ENCODE assay signal across 27 cellular contexts in the genomic region with DNA sequence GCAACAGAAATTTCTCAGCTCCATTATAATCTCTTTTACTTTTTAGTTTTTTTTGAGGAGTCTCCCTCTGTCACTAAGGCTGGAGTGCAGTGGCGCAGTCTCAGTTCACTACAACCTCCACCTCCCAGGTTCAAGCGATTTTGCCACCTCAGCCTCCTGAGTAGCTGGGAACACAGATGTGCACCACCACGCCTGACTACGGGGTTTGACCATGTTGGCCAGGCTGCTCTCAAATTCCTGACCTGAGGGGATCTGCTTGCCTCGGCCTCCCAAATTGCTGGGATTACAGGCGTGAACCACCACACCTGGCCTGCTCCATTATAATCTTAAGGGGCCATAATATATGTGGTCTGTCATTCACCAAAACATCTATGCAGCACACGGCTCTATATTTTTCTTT. TPM values are rescaled to one million over a fixed set of nuclear protein-coding genes. Genes with fewer than 3 reads are reported as not detected.
A peak's percentile ranks its signal among the peaks of the same experiment; 100 is the strongest.
DNase-seq lines count a peak whose midpoint lies in the region; ATAC-seq, FAIRE-seq and TF ChIP-seq lines count a peak whose summit lies in the region.
"Had no signal": no experiment of that assay in that cellular context is flagged by ENCODE, and none has a peak within 500 bp of the region (broad histone marks: within the 10 kb centered on the region; RNA-seq: fewer than 3 reads in every experiment).

No MANE protein-coding gene starts in this region.

- peaks cover 99% of the 10 kb centered on the region for H3K79me2 ChIP-seq in HepG2 (ENCODE audit: insufficient read depth, low read length)

- no peak overlapping the region for H3K9ac ChIP-seq in HepG2 (ENCODE audit: insufficient read depth, low read depth, low read length)

- peaks cover 80% of the 10 kb centered on the region for H3K4me1 Mint-ChIP-seq in CD4-positive, alpha-beta T cell (ENCODE audit: low read depth)

- no peak overlapping the region for H3K4me3 ChIP-seq in HepG2 (replicated peaks in 1 of 3; ENCODE audit: insufficient read depth in 1 of 3, low read depth in 2 of 3, low read length in 3 of 3)
- no peak overlapping the region for H3K4me3 ChIP-seq in stomach
- H3K4me3 ChIP-seq: dorsolateral prefrontal cortex, PC-9, prostate gland, testis had no signal

- CTCF ChIA-PET in CD4-positive, alpha-beta T cell (lab: Charles Lee): interaction anchor here (5.5 kb wide), 1 partner anchor 20 kb away, joined by 21 read pairs; no protein-coding TSS in a partner anchor
- CTCF ChIA-PET in RWPE1 (lab: Yijun Ruan, JAX) (no interaction called here), HepG2 (lab: Yijun Ruan, JAX; ENCODE audit: low intra/inter-chr PET ratio, low total read pairs) (no interaction called here)

- H3K27ac ChIP-seq in C4-2B (peak overlapping the region; percentile 43), RWPE1 (peak overlapping the region; percentile 42), HepG2 (ENCODE audit: extremely low read length, insufficient read depth, low read length) (no peak overlapping the region), stomach (no peak overlapping the region)
- H3K27ac ChIP-seq in CD4-positive, alpha-beta T cell (ENCODE audit: low read depth, low read length): no peak overlapping the region
- H3K27ac ChIP-seq: dorsolateral prefrontal cortex, PC-9, prostate gland, testis had no signal

- WGBS in HepG2 (ENCODE audit: low lambda C conversion rate): 96% methylated on average over 7 of the region's 7 CpGs
- 93 to 95% (median 94%) methylated on average over 7 of the region's 7 CpGs for WGBS in stomach, 5 donors

- TF ChIP-seq CTCF in C4-2B (conservative IDR thresholded peaks at IDR 0.05) (no peak), RWPE1 (conservative IDR thresholded peaks at IDR 0.05; ENCODE audit: low read depth) (no peak), HepG2 (CRISPR knock-in tag; IDR thresholded peaks at IDR 0.05) (no peak), stomach (IDR thresholded peaks at IDR 0.05) (no peak)
- TF ChIP-seq CTCF in CD4-positive, alpha-beta T cell (IDR thresholded peaks at IDR 0.05): no peak

- H3K27me3 ChIP-seq in CD4-positive, alpha-beta T cell (ENCODE audit: control insufficient read depth, insufficient read depth, low read length): no peaks in the 10 kb centered on the region
- H3K27me3 ChIP-seq in HepG2 (ENCODE audit: control insufficient read depth in 1 of 2, insufficient read depth in 2 of 2, low read length in 2 of 2) (no peaks in the 10 kb centered on the region), stomach (no peaks in the 10 kb centered on the region)
- H3K27me3 ChIP-seq: dorsolateral prefrontal cortex, testis had no signal

- no peak for ATAC-seq in CD4-positive, alpha-beta T cell (ENCODE audit: poor library complexity)
- ATAC-seq in HepG2: peak; percentile 5
- no peak for ATAC-seq in HG03108 (IDR thresholded peaks at IDR 0.05; ENCODE audit: unreplicated experiment)
- ATAC-seq: CD8-positive, alpha-beta T cell had no signal

- POLR2A ChIA-PET in CD4-positive, alpha-beta T cell (lab: Charles Lee): interaction anchor here (0.6 to 1.4 kb wide), 4 partner anchors 9 to 230 kb away, joined by 3 to 7 read pairs (median 4); no protein-coding TSS in a partner anchor
- POLR2A ChIA-PET in RWPE1 (lab: Yijun Ruan, JAX; ENCODE audit: low non-redundant PET): interaction anchor here (0.5 kb wide), 1 partner anchor 20 kb away, joined by 3 read pairs; no protein-coding TSS in a partner anchor
- POLR2A ChIA-PET in HepG2 (lab: Yijun Ruan, JAX): interaction anchor here (1.1 to 5.9 kb wide), 4 partner anchors 8 to 23 kb away, joined by 3 to 41 read pairs (median 14); a partner anchor contains a TSS

- TF ChIP-seq EP300 in HepG2 (IDR thresholded peaks at IDR 0.05; ENCODE audit: low read depth in 2 of 2, low read length in 2 of 2): no peak
- TF ChIP-seq EP300 in HepG2 (CRISPR knock-in tag; IDR thresholded peaks at IDR 0.05; ENCODE audit: borderline replicate concordance): no peak
- no peak for TF ChIP-seq EP300 in stomach (IDR thresholded peaks at IDR 0.05)

- H3K36me3 ChIP-seq in HepG2 (replicated peaks in 1 of 2; ENCODE audit: control insufficient read depth in 1 of 2, insufficient read depth in 2 of 2, low read length in 2 of 2) (peaks cover 22 to 79% of the 10 kb centered on the region in 2 experiments), stomach (peaks cover 14 to 76% (median 71%) of the 10 kb centered on the region in 4 donors)
- H3K36me3 ChIP-seq: prostate gland had no signal

- intact Hi-C loops in CD4-positive, alpha-beta T cell (cut with DNase I, micrococcal nuclease): loop anchor here (2.0 to 10.0 kb wide), 2 partner anchors 19 to 309 kb away; no protein-coding TSS in a partner anchor
- intact Hi-C loops in HepG2 (cut with micrococcal nuclease; ENCODE audit: unreplicated experiment) (no loop called here), stomach (cut with DNase I; ENCODE audit: low total_unique reads) (no loop called here)

- H3K4me2 ChIP-seq in HepG2 (ENCODE audit: low read depth, low read length): no peak overlapping the region
- H3K4me2 ChIP-seq: PC-9 had no signal

- no peak overlapping the region for H3K4me3 Mint-ChIP-seq in CD4-positive, alpha-beta T cell
- H3K4me3 Mint-ChIP-seq: CD8-positive, alpha-beta T cell; central memory CD8-positive, alpha-beta T cell had no signal

- DNase-seq in CD4-positive, alpha-beta T cell: no peak
- DNase-seq in RWPE1 (ENCODE audit: low spot score) (no peak), HepG2 (ENCODE audit: low spot score) (no peak), stomach (no peak), DMS53 treated with DMSO at 0.1 percent for 48 hours (lab: John Stamatoyannopoulos, UW; ENCODE audit: unreplicated experiment) (no peak)
- DNase-seq: activated effector memory CD4-positive, alpha-beta T cell treated with Interleukin-2 at 50 U/mL for 16 hours; CD8-positive, alpha-beta T cell; dorsolateral prefrontal cortex; HCEC 1CT; NCI-H1092; NCI-H187 treated with DMSO at 0.1 percent for 48 hours; NCI-H2171 treated with DMSO at 0.1 percent for 48 hours; NCI-H524; NK-92 treated with Interleukin-12 subunit alpha and Interleukin-12 subunit beta, amount 100 ng/mL, for 24 hours; PC-9; Right ventricle myocardium superior; stimulated activated CD4-positive, alpha-beta T cell treated with anti-CD3 and anti-CD28 coated beads, Interleukin-15, amount 100 ng/mL, for 24 hours; stimulated activated naive CD4-positive, alpha-beta T cell; T-helper 9 cell; testis; WERI-Rb-1 had no signal

- H3K27me3 Mint-ChIP-seq in CD4-positive, alpha-beta T cell: no peaks in the 10 kb centered on the region
- H3K27me3 Mint-ChIP-seq: central memory CD8-positive, alpha-beta T cell had no signal

- H3K27ac Mint-ChIP-seq in CD4-positive, alpha-beta T cell: peak overlapping the region; percentile 59

- H3K9me3 Mint-ChIP-seq in CD4-positive, alpha-beta T cell: no peaks in the 10 kb centered on the region
- H3K9me3 Mint-ChIP-seq: CD8-positive, alpha-beta T cell; central memory CD8-positive, alpha-beta T cell had no signal

- TF ChIP-seq RAD21 in HepG2 (CRISPR knock-in tag; IDR thresholded peaks at IDR 0.05): 0 out of 2 replicates have a peak, but pooled peaks have one; percentile 18

- H2AFZ ChIP-seq in HepG2 (ENCODE audit: low read length): no peak overlapping the region
- H2AFZ ChIP-seq: PC-9 had no signal

- peaks cover 98% of the 10 kb centered on the region for H4K20me1 ChIP-seq in HepG2 (ENCODE audit: insufficient read depth, low read length)

- H3K36me3 Mint-ChIP-seq in CD4-positive, alpha-beta T cell (ENCODE audit: low read depth): peaks cover 89% of the 10 kb centered on the region

- H3K9me3 ChIP-seq in CD4-positive, alpha-beta T cell (ENCODE audit: control insufficient read depth, low read length): no peaks in the 10 kb centered on the region
- H3K9me3 ChIP-seq in HepG2 (ENCODE audit: low read length) (no peaks in the 10 kb centered on the region), stomach (no peaks in the 10 kb centered on the region)
- H3K9me3 ChIP-seq: prostate gland, testis had no signal

- FAIRE-seq in HepG2 (lab: Jason Lieb, UNC): no peak
- FAIRE-seq: frontal cortex, urothelium cell line had no signal

- peaks cover 72% of the 10 kb centered on the region for H3K4me1 ChIP-seq in HepG2 (ENCODE audit: insufficient read depth, low read length)
- H3K4me1 ChIP-seq in stomach: peaks cover 23 to 87% (median 50%) of the 10 kb centered on the region in 4 donors
- H3K4me1 ChIP-seq: prostate gland had no signal

- in situ Hi-C loops in HepG2 (cut with HindIII; ENCODE audit: extremely low pct_ligation_motif_present, low pct_unique_long_range_greater_than_20kb): no loop called here

- TF ChIP-seq POLR2A in HepG2 (IDR thresholded peaks at IDR 0.05; ENCODE audit: insufficient read depth in 1 of 2, low read depth in 2 of 2, low read length in 2 of 2) (peak in 1 of 2 experiments; percentile 43; a peak in 1 of 4 replicates), stomach (IDR thresholded peaks at IDR 0.05) (no peak)

- no TSS peak for BruUV-seq in HepG2 (replicated peaks; lab: Mats Ljungman, UMichigan)

RNA-seq across cellular contexts. Expression of a gene that starts 23.4 kb away (rescaled TPM):
- 100 to 1,000 TPM; 507 to 528 TPM for total RNA-seq in CD4-positive, alpha-beta T cell
- total RNA-seq in HepG2 (2016; rRNA removed; fragmentation: Illumina TruSeq; extraction: Trizol) (1,099 and 1,563 TPM in 2 replicates), stomach (100 to 1,000 TPM; 110 to 503 (median 282) TPM)
- total RNA-seq in HepG2 (2016; cell fraction: cytosol; rRNA removed; fragmentation: Illumina TruSeq; extraction: Trizol; ENCODE audit: low read depth): 272 and 305 TPM in 2 replicates
- 1,110 and 1,631 TPM in 2 replicates for total RNA-seq in HepG2 (2016; cell fraction: insoluble cytoplasmic fraction; rRNA removed; fragmentation: Illumina TruSeq; extraction: Trizol)
- total RNA-seq in HepG2 (2016; cell fraction: membrane; rRNA removed; fragmentation: Illumina TruSeq; extraction: Trizol): 374 and 422 TPM in 2 replicates
- 741 and 752 TPM in 2 replicates for total RNA-seq in HepG2 (2016; cell fraction: nucleus; rRNA removed; fragmentation: Illumina TruSeq; extraction: Trizol)
- polyA plus RNA-seq in HepG2 (2011; rRNA removed) (577 and 628 TPM in 2 replicates), stomach (100 to 1,000 TPM; 396 to 516 (median 409) TPM)
- 344 and 442 TPM in 2 replicates for polyA plus RNA-seq in HepG2 (2011; cell fraction: cytosol; rRNA removed)
- 155 and 197 TPM in 2 replicates for polyA plus RNA-seq in HepG2 (2011; cell fraction: nucleus; rRNA removed)
- 523 and 611 TPM in 2 replicates for polyA plus RNA-seq in HepG2 (2012)
- 145 and 154 TPM in 2 replicates for polyA plus RNA-seq in HepG2 (2016; cell fraction: cytosol; fragmentation: Illumina TruSeq; extraction: Trizol; ENCODE audit: low read depth)
- polyA plus RNA-seq in HepG2 (2016; cell fraction: insoluble cytoplasmic fraction; fragmentation: Illumina TruSeq; extraction: Trizol; ENCODE audit: low read depth): 1,519 and 1,675 TPM in 2 replicates
- polyA plus RNA-seq in HepG2 (2016; cell fraction: membrane; fragmentation: Illumina TruSeq; extraction: Trizol; ENCODE audit: low read depth): 281 and 312 TPM in 2 replicates
- polyA plus RNA-seq in HepG2 (2016; cell fraction: nucleus; fragmentation: Illumina TruSeq; extraction: Trizol; ENCODE audit: insufficient read depth, low read depth): 695 and 708 TPM in 2 replicates
- polyA minus RNA-seq in HepG2 (2011; rRNA and poly(A)+ RNA removed; ENCODE audit: low replicate concordance): 720 and 1,084 TPM in 2 replicates
- 262 and 282 TPM in 2 replicates for polyA minus RNA-seq in HepG2 (2011; cell fraction: cytosol; rRNA and poly(A)+ RNA removed)
- 891 and 939 TPM in 2 replicates for polyA minus RNA-seq in HepG2 (2011; cell fraction: nucleus; rRNA and poly(A)+ RNA removed)

RNA-seq across cellular contexts. Expression of a gene that starts 34.1 kb away (rescaled TPM):
- not detected for total RNA-seq in CD4-positive, alpha-beta T cell
- total RNA-seq in HepG2 (2016; rRNA removed; fragmentation: Illumina TruSeq; extraction: Trizol) (0.10 and 0.13 TPM in 2 replicates), stomach (under 1 TPM in 2 of 5 donors, not detected in 3; 0.29 to 0.58 TPM)
- 0.09 TPM in 1 of 2 replicates, not detected in the other for total RNA-seq in HepG2 (2016; cell fraction: cytosol; rRNA removed; fragmentation: Illumina TruSeq; extraction: Trizol; ENCODE audit: low read depth)
- 0.48 and 0.67 TPM in 2 replicates for total RNA-seq in HepG2 (2016; cell fraction: insoluble cytoplasmic fraction; rRNA removed; fragmentation: Illumina TruSeq; extraction: Trizol)
- total RNA-seq in HepG2 (2016; cell fraction: membrane; rRNA removed; fragmentation: Illumina TruSeq; extraction: Trizol): 0.15 and 0.17 TPM in 2 replicates
- total RNA-seq in HepG2 (2016; cell fraction: nucleus; rRNA removed; fragmentation: Illumina TruSeq; extraction: Trizol): 0.22 and 0.50 TPM in 2 replicates
- polyA plus RNA-seq in HepG2 (2011; rRNA removed) (0.47 and 1.1 TPM in 2 replicates), stomach (under 1 TPM in 2 of 3 donors, not detected in 1; 0.19 to 0.28 TPM)
- polyA plus RNA-seq in HepG2 (2011; cell fraction: cytosol; rRNA removed): 0.14 and 0.17 TPM in 2 replicates
- 0.58 and 1.4 TPM in 2 replicates for polyA plus RNA-seq in HepG2 (2011; cell fraction: nucleus; rRNA removed)
- 0.57 and 0.58 TPM in 2 replicates for polyA plus RNA-seq in HepG2 (2012)
- not detected in 2 replicates for polyA plus RNA-seq in HepG2 (2016; cell fraction: cytosol; fragmentation: Illumina TruSeq; extraction: Trizol; ENCODE audit: low read depth)
- polyA plus RNA-seq in HepG2 (2016; cell fraction: insoluble cytoplasmic fraction; fragmentation: Illumina TruSeq; extraction: Trizol; ENCODE audit: low read depth): 0.07 and 0.12 TPM in 2 replicates
- polyA plus RNA-seq in HepG2 (2016; cell fraction: membrane; fragmentation: Illumina TruSeq; extraction: Trizol; ENCODE audit: low read depth): 0.08 TPM in 1 of 2 replicates, not detected in the other
- polyA plus RNA-seq in HepG2 (2016; cell fraction: nucleus; fragmentation: Illumina TruSeq; extraction: Trizol; ENCODE audit: insufficient read depth, low read depth): 0.47 and 1.6 TPM in 2 replicates
- polyA minus RNA-seq in HepG2 (2011; rRNA and poly(A)+ RNA removed; ENCODE audit: low replicate concordance): 0.26 TPM in 1 of 2 replicates, not detected in the other
- 0.53 TPM in 1 of 2 replicates, not detected in the other for polyA minus RNA-seq in HepG2 (2011; cell fraction: cytosol; rRNA and poly(A)+ RNA removed)
- 0.64 and 4.0 TPM in 2 replicates for polyA minus RNA-seq in HepG2 (2011; cell fraction: nucleus; rRNA and poly(A)+ RNA removed)
- total RNA-seq: CD8-positive, alpha-beta T cell; frontal cortex had no signal

Comparison
In these comparisons a context has a peak if more than half of its experiments do, and no peak if none do; other contexts are left out.
1. H3K27ac ChIP-seq: peak in C4-2B (single experiment) and RWPE1 (single experiment); none in CD4-positive, alpha-beta T cell (single experiment), HepG2 (single experiment) and stomach (0 of 5).
2. intact Hi-C loops: an anchor here in CD4-positive, alpha-beta T cell (2.0 to 10.0 kb wide); none called in HepG2 and stomach.